8 cellular contexts compared by ENCODE assay signal in the genomic region with DNA sequence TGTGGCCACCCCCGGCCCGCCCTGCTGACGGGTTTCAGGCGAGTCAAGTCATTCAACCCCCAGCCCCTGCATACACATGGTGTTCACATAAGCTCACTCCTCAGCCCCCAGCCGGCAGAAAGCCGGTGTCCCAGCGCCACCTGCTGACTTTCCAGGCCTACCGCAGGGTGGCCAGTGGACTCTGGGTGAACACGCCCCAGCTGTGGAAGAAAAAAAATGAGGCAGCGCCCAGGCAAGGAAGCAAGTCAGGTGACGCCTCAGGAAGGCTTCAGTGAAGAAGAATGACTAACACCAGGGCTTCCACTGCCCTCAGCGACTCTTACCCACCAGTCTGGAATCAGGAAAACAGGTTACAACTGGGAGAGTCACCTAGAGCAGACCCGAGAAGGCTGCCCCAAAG. TPM values are rescaled to one million over a fixed set of nuclear protein-coding genes. Genes with fewer than 3 reads are reported as not detected.
A peak's percentile ranks its signal among the peaks of the same experiment; 100 is the strongest.
DNase-seq lines count a peak whose midpoint lies in the region; ATAC-seq and TF ChIP-seq lines count a peak whose summit lies in the region.

No MANE protein-coding gene starts in this region.

- H3K9me3 ChIP-seq in psoas muscle: no peaks in the 10 kb centered on the region

- H3K27me3 ChIP-seq in psoas muscle (ENCODE audit: insufficient read depth in 3 of 3, low read length in 2 of 3): no peaks in the 10 kb centered on the region

- peak overlapping the region; percentile 62 for H3K4me3 ChIP-seq in psoas muscle

- H3K4me1 ChIP-seq in psoas muscle: peaks cover 13% of the 10 kb centered on the region

- peak overlapping the region; percentile 90 for H3K27ac ChIP-seq in psoas muscle

- DNase-seq in AG20443 (ENCODE audit: low spot score): peak; percentile 69
- DNase-seq in NCI-H526 treated with DMSO at 0.1 percent for 48 hours (lab: John Stamatoyannopoulos, UW): peak; percentile 11
- DNase-seq in activated naive CD4-positive, alpha-beta T cell treated with anti-CD3 and anti-CD28 coated beads, Interleukin-2, amount 50 U/mL, for 16 hours: peak; percentile 49
- peak; percentile 73 for DNase-seq in Right ventricle myocardium superior
- peak; percentile 73 to 89 for DNase-seq in psoas muscle

- whole genome bisulfite sequencing in psoas muscle, 3 donors: 16 to 19% (median 17%) methylated on average over 9 to 13 of the region's 13 CpGs

- intact Hi-C loops in Right ventricle myocardium superior (cut with DNase I) (no loop called here), psoas muscle (cut with DNase I) (loop anchor here in 1 of 2 donors (2.0 kb wide), 1 partner anchor 22 kb away; a partner anchor contains a TSS)

- peak; percentile 65 for TF ChIP-seq CTCF in psoas muscle (IDR thresholded peaks at IDR 0.05)

- peaks cover 0 to 5% of the 10 kb centered on the region in 2 donors for H3K36me3 ChIP-seq in psoas muscle (ENCODE audit: insufficient read depth in 1 of 2, low read depth in 1 of 2)

- ATAC-seq in GM18867 (IDR thresholded peaks at IDR 0.05; ENCODE audit: unreplicated experiment): peak; percentile 47
- ATAC-seq in Right ventricle myocardium superior (ENCODE audit: poor library complexity): peak; percentile 78
- ATAC-seq in psoas muscle: peak; percentile 66 to 72 (median 68)
- no peak for ATAC-seq in GM21529 (IDR thresholded peaks at IDR 0.05; ENCODE audit: unreplicated experiment)
- ATAC-seq in HG02763 (IDR thresholded peaks at IDR 0.05; ENCODE audit: unreplicated experiment): no peak

RNA-seq across cellular contexts. Expression of a gene that starts 15.8 kb away (rescaled TPM):
- total RNA-seq in Right ventricle myocardium superior: 86.4 TPM
- 10 to 100 TPM; 65.4 to 71.6 (median 66.0) TPM for total RNA-seq in psoas muscle
- 10 to 100 TPM; 63.7 to 97.3 (median 72.1) TPM for polyA plus RNA-seq in psoas muscle

RNA-seq across cellular contexts. Expression of a gene that starts 16.2 kb away (rescaled TPM):
- total RNA-seq in Right ventricle myocardium superior (14.7 TPM), psoas muscle (10 to 100 TPM; 16.0 to 27.1 (median 20.9) TPM)
- polyA plus RNA-seq in psoas muscle: 10 to 100 TPM; 11.7 to 36.0 (median 15.8) TPM

RNA-seq across cellular contexts. Expression of a gene that starts 20.7 kb away (rescaled TPM):
- total RNA-seq in Right ventricle myocardium superior: 192 TPM
- 100 to 1,000 TPM in 2 of 4 donors, 10 to 100 TPM in 2; 82.2 to 256 (median 117) TPM for total RNA-seq in psoas muscle
- polyA plus RNA-seq in psoas muscle: 100 to 1,000 TPM in 2 of 3 donors, 10 to 100 TPM in 1; 84.9 to 209 (median 104) TPM

RNA-seq across cellular contexts. Expression of a gene that starts 34.8 kb away (rescaled TPM):
- 8.1 TPM for total RNA-seq in Right ventricle myocardium superior
- total RNA-seq in psoas muscle: 1 to 10 TPM in 1 of 4 donors, under 1 TPM in 3; 0.79 to 1.9 (median 0.92) TPM
- 1 to 10 TPM in 1 of 3 donors, under 1 TPM in 2; 0.21 to 1.0 (median 0.35) TPM for polyA plus RNA-seq in psoas muscle

RNA-seq across cellular contexts. Expression of a gene that starts 55.6 kb away (rescaled TPM):
- 1.5 TPM for total RNA-seq in Right ventricle myocardium superior
- total RNA-seq in psoas muscle: 1 to 10 TPM in 1 of 4 donors, under 1 TPM in 3; 0.27 to 1.5 (median 0.73) TPM
- under 1 TPM; 0.13 to 0.35 (median 0.31) TPM for polyA plus RNA-seq in psoas muscle

Comparison
In these comparisons a context has a peak if more than half of its experiments do, and no peak if none do; other contexts are left out.
1. DNase-seq: peak in every context shown above with its lines; median percentile 81 in psoas muscle; 73 in Right ventricle myocardium superior; 69 in AG20443; 49 in activated naive CD4-positive, alpha-beta T cell treated with anti-CD3 and anti-CD28 coated beads, Interleukin-2, amount 50 U/mL, for 16 hours; 11 in NCI-H526 treated with DMSO at 0.1 percent for 48 hours.
2. ATAC-seq: peak in GM18867 (single experiment), Right ventricle myocardium superior (single experiment) and psoas muscle (4 of 4); none in GM21529 (single experiment) and HG02763 (single experiment).